ENCODE assay signal across 23 cellular contexts in genomic region chr19:18793144-18794028, GRCh38. TPM values are rescaled to one million over a fixed set of nuclear protein-coding genes. Genes with fewer than 3 reads are reported as not detected.
DNase-seq lines count a peak whose midpoint lies in the region; ATAC-seq, FAIRE-seq and TF ChIP-seq lines count a peak whose summit lies in the region.
"Had no signal": no experiment of that assay in that cellular context is flagged by ENCODE, and none has a peak within 500 bp of the region (broad histone marks: within the 10 kb centered on the region; RNA-seq: fewer than 3 reads in every experiment).

No MANE protein-coding gene starts in this region.

- H2AFZ ChIP-seq in K562 (ENCODE audit: low read depth, low read length) (no peak overlapping the region), mesenchymal stem cell (ENCODE audit: low read depth, low read length) (no peak overlapping the region)

- H3K9ac ChIP-seq in K562 (ENCODE audit: insufficient read depth in 1 of 2, low read depth in 2 of 2, low read length in 2 of 2) (peak overlapping the region in 1 of 2 experiments; percentile 22; a peak in 1 of 4 replicates), mesenchymal stem cell (ENCODE audit: low read length) (no peak overlapping the region)
- H3K9ac ChIP-seq: BLaER1 treated with 17β-estradiol and CSF1 and Interleukin-3, amounts not matched to agents 10 nM and 100 nM had no signal

- no peaks in the 10 kb centered on the region for H3K79me1 ChIP-seq in mesenchymal stem cell (replicated peaks; ENCODE audit: low read length, poor library complexity, severe bottlenecking)

- no peak for FAIRE-seq in K562 (lab: Jason Lieb, UNC)
- FAIRE-seq: G401.6, GM12892 had no signal

- TF ChIP-seq POLR2A in K562 (conservative IDR thresholded peaks at IDR 0.05): no peak

- H3K36me3 Mint-ChIP-seq in CD4-positive, CD25-positive, alpha-beta regulatory T cell: no peaks in the 10 kb centered on the region
- H3K36me3 Mint-ChIP-seq in activated naive CD8-positive, alpha-beta T cell treated with anti-CD3 and anti-CD28 coated beads, Interleukin-2, amount 50 U/mL, for 24 hours (ENCODE audit: low read depth): no peaks in the 10 kb centered on the region
- H3K36me3 Mint-ChIP-seq: CD8-positive, alpha-beta T cell had no signal

- no peak overlapping the region for H3K27ac ChIP-seq in CD4-positive, CD25-positive, alpha-beta regulatory T cell (ENCODE audit: insufficient read depth, low read length, poor library complexity, severe bottlenecking)
- H3K27ac ChIP-seq in K562 (ENCODE audit: extremely low read depth, low read depth, low read length): no peak overlapping the region
- no peak overlapping the region for H3K27ac ChIP-seq in mesenchymal stem cell (ENCODE audit: low read length, poor library complexity, severe bottlenecking)
- H3K27ac ChIP-seq: BLaER1 treated with 17β-estradiol and CSF1 and Interleukin-3, amounts not matched to agents 10 nM and 100 nM; SJCRH30 had no signal

- H3K23ac ChIP-seq in mesenchymal stem cell (ENCODE audit: low read length in 2 of 2): no peak overlapping the region

- H3K4me3 ChIP-seq in CD4-positive, CD25-positive, alpha-beta regulatory T cell (ENCODE audit: low read depth, low read length): no peak overlapping the region
- H3K4me3 ChIP-seq in H7 (ENCODE audit: insufficient read depth, low read depth, low read length) (no peak overlapping the region), K562 (no peak overlapping the region), mesenchymal stem cell (ENCODE audit: insufficient read depth in 1 of 2, low read depth in 1 of 2, low read length in 2 of 2) (no peak overlapping the region)
- H3K4me3 ChIP-seq: BLaER1 treated with 17β-estradiol and CSF1 and Interleukin-3, amounts not matched to agents 10 nM and 100 nM; SJCRH30 had no signal

- CTCF ChIA-PET in K562 (lab: Yijun Ruan, JAX; ENCODE audit: low intra/inter-chr PET ratio): no interaction called here

- no peak for ATAC-seq in CD4-positive, CD25-positive, alpha-beta regulatory T cell (ENCODE audit: low read depth in 2 of 2)
- ATAC-seq in K562 (no peak), GM21360 (IDR thresholded peaks at IDR 0.05; ENCODE audit: unreplicated experiment) (no peak)
- ATAC-seq in activated naive CD8-positive, alpha-beta T cell treated with anti-CD3 and anti-CD28 coated beads, Interleukin-2, amount 50 U/mL, for 24 hours: no peak
- ATAC-seq: CD8-positive, alpha-beta T cell had no signal

- peak overlapping the region; percentile 70 for H4K91ac ChIP-seq in mesenchymal stem cell (ENCODE audit: low read length)

- no TSS peak for BruUV-seq in K562 (replicated peaks; lab: Mats Ljungman, UMichigan)

- H3K18ac ChIP-seq in mesenchymal stem cell (ENCODE audit: low read depth in 1 of 2, low read length in 2 of 2): no peak overlapping the region

- POLR2A ChIA-PET in K562 (lab: Yijun Ruan, JAX): no interaction called here

- no peak overlapping the region for H3K4ac ChIP-seq in mesenchymal stem cell (ENCODE audit: low read depth in 1 of 2, low read length in 2 of 2)

- H2AK5ac ChIP-seq in mesenchymal stem cell (ENCODE audit: low read length, severe bottlenecking): no peak overlapping the region

- no peaks in the 10 kb centered on the region for H3K9me1 ChIP-seq in K562 (ENCODE audit: control insufficient read depth, insufficient read depth, low read length)

- H3K9me3 Mint-ChIP-seq in CD4-positive, CD25-positive, alpha-beta regulatory T cell: peaks cover 0 to 6% (median 0%) of the 10 kb centered on the region in 7 donors
- H3K9me3 Mint-ChIP-seq in activated naive CD8-positive, alpha-beta T cell treated with anti-CD3 and anti-CD28 coated beads, Interleukin-2, amount 50 U/mL, for 24 hours: no peaks in the 10 kb centered on the region
- H3K9me3 Mint-ChIP-seq: CD8-positive, alpha-beta T cell had no signal

- peak overlapping the region in 2 of 3 donors; percentile 20 to 83 for H3K27ac Mint-ChIP-seq in CD4-positive, CD25-positive, alpha-beta regulatory T cell
- no peak overlapping the region for H3K27ac Mint-ChIP-seq in activated naive CD8-positive, alpha-beta T cell treated with anti-CD3 and anti-CD28 coated beads, Interleukin-2, amount 50 U/mL, for 24 hours

- no peak overlapping the region for H2BK120ac ChIP-seq in mesenchymal stem cell (ENCODE audit: low read depth, low read length)

- intact Hi-C loops in K562 (cut with micrococcal nuclease): no loop called here

- H3K4me1 ChIP-seq in CD4-positive, CD25-positive, alpha-beta regulatory T cell (ENCODE audit: control insufficient read depth, insufficient read depth, low read length, poor library complexity, severe bottlenecking): peaks cover 28% of the 10 kb centered on the region
- H3K4me1 ChIP-seq in K562 (replicated peaks in 1 of 2; ENCODE audit: control insufficient read depth in 2 of 2, insufficient read depth in 2 of 2, low read length in 2 of 2) (peaks cover 0 to 41% of the 10 kb centered on the region in 2 experiments; a peak in 2 of 5 replicates), mesenchymal stem cell (ENCODE audit: control insufficient read depth, insufficient read depth, low read depth, low read length) (peaks cover 34% of the 10 kb centered on the region)
- H3K4me1 ChIP-seq: SJCRH30 had no signal

- no peak overlapping the region for H2BK5ac ChIP-seq in mesenchymal stem cell (ENCODE audit: low read depth, low read length, poor library complexity, severe bottlenecking)

- no peak overlapping the region for H2BK12ac ChIP-seq in mesenchymal stem cell (ENCODE audit: low read length in 2 of 2)

- peaks cover 84% of the 10 kb centered on the region for H3K27me3 Mint-ChIP-seq in CD4-positive, CD25-positive, alpha-beta regulatory T cell
- H3K27me3 Mint-ChIP-seq in activated naive CD8-positive, alpha-beta T cell treated with anti-CD3 and anti-CD28 coated beads, Interleukin-2, amount 50 U/mL, for 24 hours: peaks cover 66% of the 10 kb centered on the region

- no peaks in the 10 kb centered on the region for H3K9me3 ChIP-seq in CD4-positive, CD25-positive, alpha-beta regulatory T cell (ENCODE audit: control insufficient read depth in 2 of 2, low read length in 2 of 2)
- no peaks in the 10 kb centered on the region for H3K9me3 ChIP-seq in K562 (replicated peaks; ENCODE audit: control insufficient read depth, insufficient read depth, low read depth, low read length)
- H3K9me3 ChIP-seq in mesenchymal stem cell (ENCODE audit: control insufficient read depth, low read length): no peaks in the 10 kb centered on the region
- H3K9me3 ChIP-seq: BLaER1 treated with 17β-estradiol and CSF1 and Interleukin-3, amounts not matched to agents 10 nM and 100 nM; SJCRH30 had no signal

- H4K8ac ChIP-seq in mesenchymal stem cell (ENCODE audit: low read length): no peak overlapping the region

- in situ Hi-C loops in K562 (cut with MboI): no loop called here

- TF ChIP-seq RAD21 in K562 (CRISPR knock-in tag; conservative IDR thresholded peaks at IDR 0.05 in 1 of 2, IDR thresholded peaks at IDR 0.05 in 1 of 2): no peak

- H4K20me1 ChIP-seq in K562 (replicated peaks; ENCODE audit: control insufficient read depth, insufficient read depth, low read length): peaks cover 21% of the 10 kb centered on the region

- TF ChIP-seq EP300 in K562 (IDR thresholded peaks at IDR 0.05; ENCODE audit: low read length): no peak

- H3K36me3 ChIP-seq in CD4-positive, CD25-positive, alpha-beta regulatory T cell (ENCODE audit: control insufficient read depth, insufficient read depth, low read length): no peaks in the 10 kb centered on the region
- no peaks in the 10 kb centered on the region for H3K36me3 ChIP-seq in H7 (replicated peaks; ENCODE audit: control insufficient read depth, insufficient read depth, low read length)
- H3K36me3 ChIP-seq in K562 (ENCODE audit: control insufficient read depth, insufficient read depth, low read length): no peaks in the 10 kb centered on the region
- no peaks in the 10 kb centered on the region for H3K36me3 ChIP-seq in mesenchymal stem cell (ENCODE audit: control insufficient read depth in 1 of 2, insufficient read depth in 2 of 2, low read depth in 1 of 2, low read length in 2 of 2)
- H3K36me3 ChIP-seq: BLaER1 treated with 17β-estradiol and CSF1 and Interleukin-3, amounts not matched to agents 10 nM and 100 nM; SJCRH30 had no signal

- H3K79me2 ChIP-seq in K562 (ENCODE audit: control insufficient read depth, insufficient read depth, low read length): no peaks in the 10 kb centered on the region

- H3K14ac ChIP-seq in mesenchymal stem cell (ENCODE audit: low read length in 2 of 2): no peak overlapping the region

- peak overlapping the region in 2 of 4 donors; percentile 3 to 48 for H3K4me3 Mint-ChIP-seq in CD4-positive, CD25-positive, alpha-beta regulatory T cell
- no peak overlapping the region for H3K4me3 Mint-ChIP-seq in activated naive CD8-positive, alpha-beta T cell treated with anti-CD3 and anti-CD28 coated beads, Interleukin-2, amount 50 U/mL, for 24 hours
- H3K4me3 Mint-ChIP-seq: CD8-positive, alpha-beta T cell had no signal

- TF ChIP-seq CTCF in K562 (IDR thresholded peaks at IDR 0.05 in 2 of 3, conservative IDR thresholded peaks at IDR 0.05 in 1 of 3; ENCODE audit: insufficient read depth in 2 of 3, low read depth in 1 of 3, low read length in 3 of 3): no peak

- no peak overlapping the region for H2BK15ac ChIP-seq in mesenchymal stem cell (ENCODE audit: low read depth, poor library complexity, severe bottlenecking)

- H3K4me2 ChIP-seq in K562 (ENCODE audit: insufficient read depth, low read length) (no peak overlapping the region), mesenchymal stem cell (ENCODE audit: low read length, poor library complexity, severe bottlenecking) (no peak overlapping the region)
- H3K4me2 ChIP-seq: BLaER1 treated with 17β-estradiol and CSF1 and Interleukin-3, amounts not matched to agents 10 nM and 100 nM had no signal

- peaks cover 0 to 24% (median 7%) of the 10 kb centered on the region in 4 donors for H3K4me1 Mint-ChIP-seq in CD4-positive, CD25-positive, alpha-beta regulatory T cell
- H3K4me1 Mint-ChIP-seq in activated naive CD8-positive, alpha-beta T cell treated with anti-CD3 and anti-CD28 coated beads, Interleukin-2, amount 50 U/mL, for 24 hours: peaks cover 14% of the 10 kb centered on the region

- peaks cover 11% of the 10 kb centered on the region for H3K27me3 ChIP-seq in CD4-positive, CD25-positive, alpha-beta regulatory T cell (ENCODE audit: control insufficient read depth, insufficient read depth, low read length)
- H3K27me3 ChIP-seq in H7 (ENCODE audit: control insufficient read depth, insufficient read depth, low read length) (peaks cover 72% of the 10 kb centered on the region), K562 (ENCODE audit: control insufficient read depth in 2 of 2, insufficient read depth in 2 of 2, low read length in 2 of 2) (peaks cover 19 to 44% of the 10 kb centered on the region in 2 experiments; a peak in 4 of 5 replicates), mesenchymal stem cell (ENCODE audit: control insufficient read depth in 1 of 2, insufficient read depth in 1 of 2, low read length in 2 of 2) (peaks cover 62 to 89% of the 10 kb centered on the region in 2 experiments)

- 18% methylated on average over 11 of the region's 13 CpGs for WGBS in K562 (ENCODE audit: insufficient coverage, low coverage, missing lambda C conversion rate)
- 80% methylated on average over 13 of the region's 13 CpGs for WGBS in mesenchymal stem cell

- no peak for DNase-seq in CD4-positive, CD25-positive, alpha-beta regulatory T cell
- DNase-seq in H7 (peak; percentile 22), K562 (ENCODE audit: extremely low read depth in 1 of 4, low spot score in 3 of 4) (no peak), mesenchymal stem cell (no peak), iPS-NIHi7 (ENCODE audit: extremely low spot score) (no peak)
- DNase-seq in activated naive CD8-positive, alpha-beta T cell treated with anti-CD3 and anti-CD28 coated beads, Interleukin-2, amount 50 U/mL, for 24 hours: no peak
- DNase-seq: ACHN; CD8-positive, alpha-beta T cell; GOT3; KBM-7; MM.1S; NCI-H1048; NCI-H1417 treated with DMSO at 0.1 percent for 48 hours; NCI-H1930; NCI-H2227 treated with DMSO at 0.1 percent for 48 hours; NCI-H510A treated with DMSO at 0.1 percent for 48 hours; NCI-H748 treated with DMSO at 0.1 percent for 48 hours; NK-92 treated with Interleukin-12 subunit alpha and Interleukin-12 subunit beta, amount 100 ng/mL, for 24 hours; SJCRH30 had no signal

RNA-seq across cellular contexts. Expression of gene COMP, which starts 2.3 kb away (rescaled TPM):
- not detected for total RNA-seq in CD4-positive, CD25-positive, alpha-beta regulatory T cell
- not detected for polyA plus RNA-seq in CD4-positive, CD25-positive, alpha-beta regulatory T cell
- not detected in 2 replicates for total RNA-seq in H7 (2014; rRNA removed; shearing (Covaris generic))
- total RNA-seq in K562 (2011; cell fraction: chromatin; rRNA removed; ENCODE audit: low replicate concordance): not detected in 2 replicates
- not detected in 2 replicates for total RNA-seq in K562 (2011; cell fraction: nucleolus; rRNA removed)
- total RNA-seq in K562 (2011; cell fraction: nucleoplasm; rRNA removed): not detected in 2 replicates
- total RNA-seq in K562 (2014; rRNA removed) (not detected in 2 replicates), K562 (2014; rRNA removed; fragmentation: Illumina TruSeq; extraction: Trizol) (not detected in 2 replicates), K562 (2015; rRNA removed; fragmentation: Illumina TruSeq; extraction: Trizol) (not detected in 2 replicates), K562 (2021) (0.07 TPM in 1 of 2 replicates, not detected in the other)
- polyA plus RNA-seq in K562 (2011; rRNA removed) (not detected in 2 replicates), K562 (2014; fragmentation: Illumina TruSeq; extraction: Trizol) (not detected in 2 replicates), K562 (2014; fragmentation: Nextera tagmentation; extraction: Ambion mirVana) (not detected), K562 (2014; rRNA removed) (not detected in 2 replicates)
- polyA plus RNA-seq in K562 (2011; cell fraction: cytosol; rRNA removed): not detected in 2 replicates
- not detected in 2 replicates for polyA plus RNA-seq in K562 (2011; cell fraction: nucleus; rRNA removed)
- polyA plus RNA-seq in K562 (2012): not detected in 2 replicates
- not detected in 2 replicates for polyA minus RNA-seq in K562 (2011; rRNA and poly(A)+ RNA removed)
- not detected in 2 replicates for polyA minus RNA-seq in K562 (2011; cell fraction: cytosol; rRNA and poly(A)+ RNA removed)
- polyA minus RNA-seq in K562 (2011; cell fraction: nucleus; rRNA and poly(A)+ RNA removed): not detected in 2 replicates
- polyA plus RNA-seq in mesenchymal stem cell (2013, experiment 1 of 2): not detected
- not detected for polyA plus RNA-seq in mesenchymal stem cell (2013, experiment 2 of 2)
- total RNA-seq: CD8-positive, alpha-beta T cell; SJCRH30 had no signal

RNA-seq across cellular contexts. Expression of gene UPF1, which starts 38.4 kb away (rescaled TPM):
- total RNA-seq in CD4-positive, CD25-positive, alpha-beta regulatory T cell: 140 TPM
- polyA plus RNA-seq in CD4-positive, CD25-positive, alpha-beta regulatory T cell: 10 to 100 TPM in 2 of 4 donors, 1 to 10 TPM in 2; 8.6 to 11.9 (median 9.8) TPM
- total RNA-seq in H7 (2014; rRNA removed; shearing (Covaris generic)): 92.6 and 95.8 TPM in 2 replicates
- 164 and 380 TPM in 2 replicates for total RNA-seq in K562 (2011; cell fraction: chromatin; rRNA removed; ENCODE audit: low replicate concordance)
- total RNA-seq in K562 (2011; cell fraction: nucleolus; rRNA removed): 194 and 199 TPM in 2 replicates
- total RNA-seq in K562 (2011; cell fraction: nucleoplasm; rRNA removed): 117 and 137 TPM in 2 replicates
- total RNA-seq in K562 (2014; rRNA removed): 59.6 and 66.0 TPM in 2 replicates
- 24.6 and 27.9 TPM in 2 replicates for total RNA-seq in K562 (2014; rRNA removed; fragmentation: Illumina TruSeq; extraction: Trizol)
- total RNA-seq in K562 (2015; rRNA removed; fragmentation: Illumina TruSeq; extraction: Trizol): 27.8 and 31.1 TPM in 2 replicates
- total RNA-seq in K562 (2021): 98.8 and 103 TPM in 2 replicates
- 21.5 and 44.9 TPM in 2 replicates for polyA plus RNA-seq in K562 (2011; rRNA removed)
- 21.0 and 30.1 TPM in 2 replicates for polyA plus RNA-seq in K562 (2011; cell fraction: cytosol; rRNA removed)
- 96.8 and 126 TPM in 2 replicates for polyA plus RNA-seq in K562 (2011; cell fraction: nucleus; rRNA removed)
- polyA plus RNA-seq in K562 (2012): 49.2 and 51.8 TPM in 2 replicates
- 47.1 and 49.1 TPM in 2 replicates for polyA plus RNA-seq in K562 (2014; fragmentation: Illumina TruSeq; extraction: Trizol)
- polyA plus RNA-seq in K562 (2014; fragmentation: Nextera tagmentation; extraction: Ambion mirVana): under 1 TPM; 0.34 to 0.71 TPM
- 36.5 and 40.7 TPM in 2 replicates for polyA plus RNA-seq in K562 (2014; rRNA removed)
- 68.3 and 101 TPM in 2 replicates for polyA minus RNA-seq in K562 (2011; rRNA and poly(A)+ RNA removed)
- 99.1 and 134 TPM in 2 replicates for polyA minus RNA-seq in K562 (2011; cell fraction: cytosol; rRNA and poly(A)+ RNA removed)
- 61.1 and 76.9 TPM in 2 replicates for polyA minus RNA-seq in K562 (2011; cell fraction: nucleus; rRNA and poly(A)+ RNA removed)
- 16.0 TPM for polyA plus RNA-seq in mesenchymal stem cell (2013, experiment 1 of 2)
- 15.0 TPM for polyA plus RNA-seq in mesenchymal stem cell (2013, experiment 2 of 2)
